35 cellular contexts compared by ENCODE assay signal in genomic region chr10:100679327-100679726, GRCh38.
"Had no signal": no experiment of that assay in that cellular context is flagged by ENCODE, and none has a peak within 500 bp of the region (broad histone marks: within the 10 kb centered on the region; RNA-seq: fewer than 3 reads in every experiment).

No MANE protein-coding gene starts in this region.

- DNase-seq: Karpas-422, Kasumi-1, KG1, MG63, MM.1S, MV-4-11, NCI-H1048, NCI-H1092, NCI-H1092 treated with DMSO at 0.1 percent for 48 hours, NCI-H1105, NCI-H1105 treated with DMSO at 0.1 percent for 48 hours, NCI-H1417 treated with DMSO at 0.1 percent for 48 hours, NCI-H1436, NCI-H1436 treated with DMSO at 0.1 percent for 48 hours, NCI-H146, NCI-H1694, NCI-H1694 treated with DMSO at 0.1 percent for 48 hours, NCI-H187, NCI-H187 treated with DMSO at 0.1 percent for 48 hours, NCI-H1930, NCI-H2029, NCI-H2029 treated with DMSO at 0.1 percent for 48 hours, NCI-H2081, NCI-H2081 treated with DMSO at 0.1 percent for 48 hours, NCI-H2107, NCI-H2171, NCI-H2171 treated with DMSO at 0.1 percent for 48 hours, NCI-H2227 treated with DMSO at 0.1 percent for 48 hours, NCI-H226, NCI-H345, NCI-H446, NCI-H446 treated with DMSO at 0.1 percent for 48 hours, NCI-H510A, NCI-H510A treated with DMSO at 0.1 percent for 48 hours had no signal

- H3K9ac ChIP-seq: KMS-11 had no signal

- H3K9me3 ChIP-seq: MG63 had no signal

- H3K4me3 ChIP-seq: MG63 had no signal

- H3K36me3 ChIP-seq: MG63 had no signal

- H3K4me2 ChIP-seq: KMS-11 had no signal

- H3K27ac ChIP-seq: KMS-11 had no signal
